9 cellular contexts compared by ENCODE assay signal in genomic region chr4:1172228-1172851, GRCh38. TPM values are rescaled to one million over a fixed set of nuclear protein-coding genes. Genes with fewer than 3 reads are reported as not detected.
DNase-seq lines count a peak whose midpoint lies in the region; ATAC-seq and TF ChIP-seq lines count a peak whose summit lies in the region.
"Had no signal": no experiment of that assay in that cellular context is flagged by ENCODE, and none has a peak within 500 bp of the region (broad histone marks: within the 10 kb centered on the region; RNA-seq: fewer than 3 reads in every experiment).

Gene SPON2 (minus strand): TSS chr4:1172583.

- ATAC-seq in memory B cell (ENCODE audit: low read depth), result no peak
- no peak for ATAC-seq in HG03460 (IDR thresholded peaks at IDR 0.05; ENCODE audit: unreplicated experiment)

- H3K27ac Mint-ChIP-seq in activated CD4-positive, alpha-beta T cell treated with anti-CD3 and anti-CD28 coated beads, Interleukin-2, amount 10 ng/mL, durations not matched to agents 7 days and 5 days, result peak within 1 kb of the TSS; percentile 72
- peak within 1 kb of the TSS; percentile 48 for H3K27ac Mint-ChIP-seq in memory B cell
- H3K27ac Mint-ChIP-seq: stimulated activated naive CD8-positive, alpha-beta T cell treated with anti-CD3 and anti-CD28 coated beads, Interleukin-15, Interleukin-2, amounts not matched to agents 100 ng/mL and 50 ng/mL, for 24 hours had no signal

- CTCF ChIA-PET in activated CD4-positive, alpha-beta T cell treated with anti-CD3 and anti-CD28 coated beads, Interleukin-2, amount 10 ng/mL, durations not matched to agents 7 days and 5 days (lab: Charles Lee), result no interaction called here

- no peaks in the 10 kb centered on the region for H3K36me3 Mint-ChIP-seq in activated CD4-positive, alpha-beta T cell treated with anti-CD3 and anti-CD28 coated beads, Interleukin-2, amount 10 ng/mL, durations not matched to agents 7 days and 5 days (ENCODE audit: low read depth)
- no peaks in the 10 kb centered on the region for H3K36me3 Mint-ChIP-seq in memory B cell

- H3K27me3 ChIP-seq in dorsolateral prefrontal cortex (peaks cover 0 to 46% (median 29%) of the 10 kb centered on the region in 45 donors), thyroid gland (peaks cover 17% of the 10 kb centered on the region)

- H3K27ac ChIP-seq in dorsolateral prefrontal cortex (peak within 1 kb of the TSS in 4 of 59 donors; percentile 11 to 85 (median 51)), thyroid gland (peak within 1 kb of the TSS in 2 of 3 donors; percentile 33 to 36)

- TF ChIP-seq POLR2A in thyroid gland (IDR thresholded peaks at IDR 0.05), result no peak

- POLR2A ChIA-PET in activated CD4-positive, alpha-beta T cell treated with anti-CD3 and anti-CD28 coated beads, Interleukin-2, amount 10 ng/mL, durations not matched to agents 7 days and 5 days (lab: Charles Lee), result no interaction called here

- peaks cover 21% of the 10 kb centered on the region for H3K4me1 Mint-ChIP-seq in activated CD4-positive, alpha-beta T cell treated with anti-CD3 and anti-CD28 coated beads, Interleukin-2, amount 10 ng/mL, durations not matched to agents 7 days and 5 days
- peaks cover 19% of the 10 kb centered on the region for H3K4me1 Mint-ChIP-seq in memory B cell

- H3K4me3 ChIP-seq in dorsolateral prefrontal cortex (peak within 1 kb of the TSS in 51 of 59 donors; percentile 1 to 60 (median 31)), thyroid gland (replicated peaks in 1 of 3) (peak within 1 kb of the TSS in 1 of 3 donors; percentile 10)

- H3K4me3 Mint-ChIP-seq in activated CD4-positive, alpha-beta T cell treated with anti-CD3 and anti-CD28 coated beads, Interleukin-2, amount 10 ng/mL, durations not matched to agents 7 days and 5 days, result peak within 1 kb of the TSS; percentile 44
- peak within 1 kb of the TSS; percentile 78 for H3K4me3 Mint-ChIP-seq in memory B cell

- H3K27me3 Mint-ChIP-seq in activated CD4-positive, alpha-beta T cell treated with anti-CD3 and anti-CD28 coated beads, Interleukin-2, amount 10 ng/mL, durations not matched to agents 7 days and 5 days, result peaks cover 24% of the 10 kb centered on the region
- peaks cover 15% of the 10 kb centered on the region for H3K27me3 Mint-ChIP-seq in memory B cell

- H3K36me3 ChIP-seq in thyroid gland, result no peaks in the 10 kb centered on the region

- peaks cover 20 to 30% of the 10 kb centered on the region in 2 donors for H3K4me1 ChIP-seq in thyroid gland

- intact Hi-C loops in dorsolateral prefrontal cortex (cut with DNase I) (no loop called here), thyroid gland (cut with DNase I) (no loop called here)

- TF ChIP-seq CTCF in dorsolateral prefrontal cortex (IDR thresholded peaks at IDR 0.05 in 54 of 56, conservative IDR thresholded peaks at IDR 0.05 in 2 of 56; ENCODE audit: low read depth in 1 of 56, partially characterized antibody in 56 of 56), result no peak
- TF ChIP-seq CTCF in thyroid gland (IDR thresholded peaks at IDR 0.05), result no peak

- no peaks in the 10 kb centered on the region for H3K9me3 ChIP-seq in thyroid gland

- no peak for DNase-seq in activated CD4-positive, alpha-beta T cell treated with anti-CD3 and anti-CD28 coated beads, Interleukin-2, amount 10 ng/mL, durations not matched to agents 7 days and 5 days
- no peak for DNase-seq in activated CD4-positive, alpha-beta T cell treated with anti-CD3 and anti-CD28 coated beads, Interleukin-2, amount 50 U/mL, for 1 hour
- DNase-seq in dorsolateral prefrontal cortex (peak in 1 of 10 donors; percentile 37), memory B cell (ENCODE audit: low spot score in 2 of 2) (peak in 1 of 2 donors; percentile 39), thyroid gland (no peak), NOMO-1 treated with dmso at 0.1 percent for 144 hours (lab: John Stamatoyannopoulos, UW; ENCODE audit: unreplicated experiment) (no peak), NCI-H82 treated with DMSO at 0.1 percent for 48 hours (lab: John Stamatoyannopoulos, UW; ENCODE audit: unreplicated experiment) (no peak)

- no peaks in the 10 kb centered on the region for H3K9me3 Mint-ChIP-seq in activated CD4-positive, alpha-beta T cell treated with anti-CD3 and anti-CD28 coated beads, Interleukin-2, amount 10 ng/mL, durations not matched to agents 7 days and 5 days
- H3K9me3 Mint-ChIP-seq in memory B cell, result no peaks in the 10 kb centered on the region
- H3K9me3 Mint-ChIP-seq: stimulated activated naive CD8-positive, alpha-beta T cell treated with anti-CD3 and anti-CD28 coated beads, Interleukin-15, Interleukin-2, amounts not matched to agents 100 ng/mL and 50 ng/mL, for 24 hours had no signal

- WGBS in thyroid gland, 2 donors, result 4 to 5% methylated on average over 15 to 20 of the region's 54 CpGs

RNA-seq across cellular contexts. Expression of gene SPON2, which starts in this region (rescaled TPM):
- 10 to 100 TPM; 21.5 to 28.3 TPM for total RNA-seq in activated CD4-positive, alpha-beta T cell treated with anti-CD3 and anti-CD28 coated beads, Interleukin-2, amount 10 ng/mL, durations not matched to agents 7 days and 5 days
- 10 to 100 TPM in 84 of 120 experiments, 1 to 10 TPM in 36; 1.9 to 49.7 (median 13.0) TPM for total RNA-seq in dorsolateral prefrontal cortex
- 10 to 100 TPM in 2 of 4 donors, 1 to 10 TPM in 2; 2.4 to 14.1 (median 6.6) TPM for total RNA-seq in thyroid gland
